In genomic region chr14:68928770-68929550, GRCh38 we compare ENCODE assay signal across 1 cellular context.
TF ChIP-seq lines count a peak whose summit lies in the region.

No MANE protein-coding gene starts in this region.

TF ChIP-seq in H1, 55 proteins besides CTCF, POLR2A, EP300 and RAD21 (continued from another document):
- 0 out of 2 replicates have a peak, but pooled peaks have one; percentile 26 for TF ChIP-seq POLR2AphosphoS5 (IDR thresholded peaks at IDR 0.05; ENCODE audit: low read depth, low read length)
- no peak for TF ChIP-seq BACH1 (IDR thresholded peaks at IDR 0.05; ENCODE audit: low read length)
